ENCODE assay signal across 18 cellular contexts in genomic region chrX:15430584-15430983, GRCh38. TPM values are rescaled to one million over a fixed set of nuclear protein-coding genes. Genes with fewer than 3 reads are reported as not detected.
"Had no signal": no experiment of that assay in that cellular context is flagged by ENCODE, and none has a peak within 500 bp of the region (broad histone marks: within the 10 kb centered on the region; RNA-seq: fewer than 3 reads in every experiment).

No MANE protein-coding gene starts in this region.

- H3K4me3 ChIP-seq: cardiac muscle cell, dorsolateral prefrontal cortex, heart right ventricle, spleen, thoracic aorta, upper lobe of left lung had no signal

- H3K9me3 Mint-ChIP-seq: activated CD4-positive, alpha-beta memory T cell treated with anti-CD3 and anti-CD28 coated beads, Interleukin-2, amount 10 ng/mL, durations not matched to agents 7 days and 5 days; activated naive CD8-positive, alpha-beta T cell treated with anti-CD3 and anti-CD28 coated beads for 36 hours; T-helper 2 cell treated with Interferon-gamma antibody and Interleukin-4, amounts not matched to agents 5 μg/mL and 100 μg/mL, for 36 hours had no signal

- H3K36me3 Mint-ChIP-seq: activated CD8-positive, alpha-beta memory T cell treated with anti-CD3 and anti-CD28 coated beads, Interleukin-2, amount 10 ng/mL, durations not matched to agents 7 days and 5 days; activated naive CD8-positive, alpha-beta T cell treated with anti-CD3 and anti-CD28 coated beads for 36 hours; stimulated activated naive B cell treated with anti-CD40 and anti-IgM and Interleukin-4, amounts not matched to agents 10 μg/mL and 1 μg/mL and 100 μg/mL, for 72 hours had no signal

- DNase-seq: activated CD4-positive, alpha-beta memory T cell treated with anti-CD3 and anti-CD28 coated beads, Interleukin-2, amount 10 ng/mL, durations not matched to agents 7 days and 5 days; activated CD4-positive, alpha-beta T cell treated with anti-CD3 and anti-CD28 coated beads for 48 hours; activated CD4-positive, CD25-positive, alpha-beta regulatory T cell; activated CD8-positive, alpha-beta memory T cell treated with anti-CD3 and anti-CD28 coated beads, Interleukin-2, amount 10 ng/mL, durations not matched to agents 7 days and 5 days; activated naive CD4-positive, alpha-beta T cell; activated naive CD8-positive, alpha-beta T cell treated with anti-CD3 and anti-CD28 coated beads for 36 hours; amygdala; dorsolateral prefrontal cortex; heart right ventricle; left ventricle myocardium superior; retina; spleen; stimulated activated naive B cell treated with anti-CD40 and anti-IgM and Interleukin-4, amounts not matched to agents 10 μg/mL and 1 μg/mL and 100 μg/mL, for 72 hours; upper lobe of left lung had no signal

- H3K4me3 Mint-ChIP-seq: activated CD4-positive, alpha-beta memory T cell treated with anti-CD3 and anti-CD28 coated beads, Interleukin-2, amount 10 ng/mL, durations not matched to agents 7 days and 5 days; activated CD8-positive, alpha-beta memory T cell treated with anti-CD3 and anti-CD28 coated beads, Interleukin-2, amount 10 ng/mL, durations not matched to agents 7 days and 5 days; activated naive CD8-positive, alpha-beta T cell treated with anti-CD3 and anti-CD28 coated beads for 36 hours; stimulated activated naive B cell treated with anti-CD40 and anti-IgM and Interleukin-4, amounts not matched to agents 10 μg/mL and 1 μg/mL and 100 μg/mL, for 72 hours; T-helper 2 cell treated with Interferon-gamma antibody and Interleukin-4, amounts not matched to agents 5 μg/mL and 100 μg/mL, for 36 hours had no signal

- H3K9me3 ChIP-seq: heart right ventricle, spleen, thoracic aorta, upper lobe of left lung had no signal

- H3K27ac Mint-ChIP-seq: activated CD4-positive, alpha-beta memory T cell treated with anti-CD3 and anti-CD28 coated beads, Interleukin-2, amount 10 ng/mL, durations not matched to agents 7 days and 5 days; activated CD8-positive, alpha-beta memory T cell treated with anti-CD3 and anti-CD28 coated beads, Interleukin-2, amount 10 ng/mL, durations not matched to agents 7 days and 5 days; activated naive CD8-positive, alpha-beta T cell treated with anti-CD3 and anti-CD28 coated beads for 36 hours; stimulated activated naive B cell treated with anti-CD40 and anti-IgM and Interleukin-4, amounts not matched to agents 10 μg/mL and 1 μg/mL and 100 μg/mL, for 72 hours; T-helper 2 cell treated with Interferon-gamma antibody and Interleukin-4, amounts not matched to agents 5 μg/mL and 100 μg/mL, for 36 hours had no signal

- H3K36me3 ChIP-seq: cardiac muscle cell, spleen, thoracic aorta, upper lobe of left lung had no signal

- H3K4me1 Mint-ChIP-seq: activated CD4-positive, alpha-beta memory T cell treated with anti-CD3 and anti-CD28 coated beads, Interleukin-2, amount 10 ng/mL, durations not matched to agents 7 days and 5 days; activated CD8-positive, alpha-beta memory T cell treated with anti-CD3 and anti-CD28 coated beads, Interleukin-2, amount 10 ng/mL, durations not matched to agents 7 days and 5 days; activated naive CD8-positive, alpha-beta T cell treated with anti-CD3 and anti-CD28 coated beads for 36 hours; stimulated activated naive B cell treated with anti-CD40 and anti-IgM and Interleukin-4, amounts not matched to agents 10 μg/mL and 1 μg/mL and 100 μg/mL, for 72 hours had no signal

- ATAC-seq: activated CD8-positive, alpha-beta memory T cell treated with anti-CD3 and anti-CD28 coated beads, Interleukin-2, amount 10 ng/mL, durations not matched to agents 7 days and 5 days; heart right ventricle; left ventricle myocardium superior; stimulated activated naive B cell treated with anti-CD40 and anti-IgM and Interleukin-4, amounts not matched to agents 10 μg/mL and 1 μg/mL and 100 μg/mL, for 72 hours had no signal

- H3K4me1 ChIP-seq: spleen, upper lobe of left lung had no signal

- H3K27me3 ChIP-seq: cardiac muscle cell, upper lobe of left lung had no signal

RNA-seq across cellular contexts. Expression of gene VEGFD, which starts 46.4 kb away (rescaled TPM):
- total RNA-seq: activated CD8-positive, alpha-beta memory T cell treated with anti-CD3 and anti-CD28 coated beads, Interleukin-2, amount 10 ng/mL, durations not matched to agents 7 days and 5 days; activated naive CD8-positive, alpha-beta T cell treated with anti-CD3 and anti-CD28 coated beads for 36 hours; mononuclear cell had no signal
